25 cellular contexts compared by ENCODE assay signal in the genomic region with DNA sequence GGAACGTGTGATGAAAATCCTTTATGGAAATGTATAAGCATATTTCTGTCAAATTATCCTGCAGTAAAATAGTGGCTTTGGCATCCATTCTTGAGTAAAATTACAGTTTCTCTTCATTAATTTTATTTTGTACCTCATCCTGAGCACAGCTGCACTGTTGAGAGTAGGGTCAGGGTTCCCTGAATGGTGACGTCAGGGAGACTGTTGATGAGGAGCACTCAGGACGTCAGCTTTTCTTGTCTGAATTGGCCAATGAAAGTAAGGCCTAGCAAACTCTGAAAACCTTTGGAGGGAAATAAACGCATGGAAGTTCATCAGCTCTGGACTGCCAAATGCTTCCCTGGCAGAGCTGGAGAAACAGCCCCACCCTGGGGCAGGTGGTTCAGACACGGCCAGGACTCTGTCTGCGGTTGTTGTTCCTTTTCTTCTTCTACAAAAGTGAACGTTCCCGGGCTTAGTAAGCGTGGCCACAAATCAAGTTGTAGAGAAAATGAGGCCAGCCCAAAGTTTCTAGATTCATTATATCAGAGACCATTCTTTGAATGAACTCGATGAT.
"Had no signal": no experiment of that assay in that cellular context is flagged by ENCODE, and none has a peak within 500 bp of the region (broad histone marks: within the 10 kb centered on the region; RNA-seq: fewer than 3 reads in every experiment).

No MANE protein-coding gene starts in this region.

- H3K79me2 ChIP-seq: parathyroid adenoma had no signal

- H3K4me3 ChIP-seq: neural progenitor cell, ovary, psoas muscle, skin epidermis, stomach, thoracic aorta, thyroid gland, tibial nerve, upper lobe of left lung, vagina had no signal

- FAIRE-seq: urothelium cell line had no signal

- H2AFZ ChIP-seq: neural progenitor cell, parathyroid adenoma had no signal

- H3K27ac ChIP-seq: neural progenitor cell, ovary, parathyroid adenoma, psoas muscle, skin epidermis, stomach, thoracic aorta, thyroid gland, tibial nerve, upper lobe of left lung, vagina had no signal

- H3K4me2 ChIP-seq: neural progenitor cell had no signal

- H3K36me3 ChIP-seq: neural progenitor cell, ovary, stomach, thoracic aorta, thyroid gland, tibial nerve, upper lobe of left lung, vagina had no signal

- H3K4me1 ChIP-seq: neural progenitor cell, parathyroid adenoma, psoas muscle, thyroid gland, tibial nerve, upper lobe of left lung, vagina had no signal

- DNase-seq: natural killer cell; occipital lobe; ovary; posterior cingulate gyrus; psoas muscle; right cardiac atrium; stimulated activated CD4-positive, alpha-beta T cell treated with anti-CD3 and anti-CD28 coated beads, Interleukin-15, amount 100 ng/mL, for 24 hours; stimulated activated CD4-positive, alpha-beta T cell treated with anti-CD3 and anti-CD28 coated beads, Interleukin-2, amount 100 ng/mL, for 24 hours; stimulated activated CD4-positive, alpha-beta T cell treated with anti-CD3 and anti-CD28 coated beads, Interleukin-2, amount 100 ng/mL, for 48 hours; stimulated activated CD4-positive, alpha-beta T cell treated with anti-CD3 and anti-CD28 coated beads, Interleukin-4, amount 100 ng/mL, for 24 hours; stimulated activated naive B cell treated with anti-CD40 and anti-IgM and Interleukin-4, amounts not matched to agents 10 μg/mL and 1 μg/mL and 100 μg/mL, for 72 hours; stimulated activated naive CD4-positive, alpha-beta T cell treated with Interleukin-2 at 50 U/mL for 16 hours; stomach; thyroid gland; trophoblast cell; upper lobe of left lung had no signal

- H3K9ac ChIP-seq: neural progenitor cell, parathyroid adenoma had no signal

- H3K27me3 ChIP-seq: neural progenitor cell, ovary, thyroid gland, tibial nerve, upper lobe of left lung, vagina had no signal

- H3K9me3 ChIP-seq: ovary, psoas muscle, stomach, thoracic aorta, thyroid gland, tibial nerve, upper lobe of left lung, vagina had no signal

- ATAC-seq: natural killer cell; psoas muscle; right cardiac atrium; sciatic nerve; stimulated activated effector memory CD8-positive, alpha-beta T cell treated with anti-CD3 and anti-CD28 coated beads, Interleukin-12 subunit alpha, Interleukin-12 subunit beta, amount 100 ng/mL, for 72 hours; stimulated activated naive B cell treated with anti-CD40 and anti-IgM and Interleukin-4, amounts not matched to agents 10 μg/mL and 1 μg/mL and 100 μg/mL, for 72 hours had no signal
